Comparison of ENCODE assay signal across 8 cellular contexts in genomic region chr5:88269222-88269771, GRCh38. TPM values are rescaled to one million over a fixed set of nuclear protein-coding genes. Genes with fewer than 3 reads are reported as not detected.
A peak's percentile ranks its signal among the peaks of the same experiment; 100 is the strongest.
DNase-seq lines count a peak whose midpoint lies in the region; ATAC-seq and TF ChIP-seq lines count a peak whose summit lies in the region.

No MANE protein-coding gene starts in this region.

- H4K5ac ChIP-seq in H9 (ENCODE audit: insufficient read length, low read depth, low read length) = no peak overlapping the region

- H3K27ac Mint-ChIP-seq in activated CD4-positive, alpha-beta T cell treated with anti-CD3 and anti-CD28 coated beads for 36 hours = peak overlapping the region; percentile 96
- peak overlapping the region; percentile 93 to 95 (median 94) for H3K27ac Mint-ChIP-seq in H9
- peak overlapping the region; percentile 99 for H3K27ac Mint-ChIP-seq in activated CD8-positive, alpha-beta T cell treated with anti-CD3 and anti-CD28 coated beads, Interleukin-2, amount 10 ng/mL, durations not matched to agents 7 days and 5 days

- CTCF ChIA-PET in activated CD4-positive, alpha-beta T cell treated with anti-CD3 and anti-CD28 coated beads for 36 hours (lab: Charles Lee) = no interaction called here
- CTCF ChIA-PET in activated CD8-positive, alpha-beta T cell treated with anti-CD3 and anti-CD28 coated beads, Interleukin-2, amount 10 ng/mL, durations not matched to agents 7 days and 5 days (lab: Charles Lee) = no interaction called here

- no peak overlapping the region for H3K14ac ChIP-seq in H9 (ENCODE audit: insufficient read depth, low read length)

- H3K9me3 Mint-ChIP-seq in activated CD4-positive, alpha-beta T cell treated with anti-CD3 and anti-CD28 coated beads for 36 hours (ENCODE audit: low read depth) = no peaks in the 10 kb centered on the region
- peaks cover 18 to 19% of the 10 kb centered on the region in 2 experiments for H3K9me3 Mint-ChIP-seq in H9
- H3K9me3 Mint-ChIP-seq in activated CD8-positive, alpha-beta T cell treated with anti-CD3 and anti-CD28 coated beads, Interleukin-2, amount 10 ng/mL, durations not matched to agents 7 days and 5 days (ENCODE audit: insufficient read depth) = peaks cover 11% of the 10 kb centered on the region

- H3K9me2 ChIP-seq in Loucy (replicated peaks; ENCODE audit: low read depth, low read length) = no peaks in the 10 kb centered on the region

- no peaks in the 10 kb centered on the region; the same call in 1 of the 2 replicates for H3K36me3 ChIP-seq in Loucy (ENCODE audit: insufficient read depth, low read length)
- no peaks in the 10 kb centered on the region for H3K36me3 ChIP-seq in osteoblast (ENCODE audit: insufficient read depth, low read length)

- DNase-seq in activated CD4-positive, alpha-beta T cell treated with anti-CD3 and anti-CD28 coated beads for 36 hours = peak; percentile 29
- no peak for DNase-seq in activated CD4-positive, alpha-beta T cell treated with anti-CD3 and anti-CD28 coated beads for 1 hour
- no peak for DNase-seq in H9
- DNase-seq in activated CD8-positive, alpha-beta T cell treated with anti-CD3 and anti-CD28 coated beads, Interleukin-2, amount 10 ng/mL, durations not matched to agents 7 days and 5 days = peak; percentile 32
- DNase-seq in foreskin keratinocyte = peak; percentile 23 to 53
- DNase-seq in osteoblast (ENCODE audit: insufficient read length, low spot score, missing footprints) = peak; percentile 76
- no peak for DNase-seq in NCI-H1436 treated with DMSO at 0.1 percent for 48 hours (lab: John Stamatoyannopoulos, UW)

- H3F3A ChIP-seq in Loucy (ENCODE audit: low read depth) = no peaks in the 10 kb centered on the region

- H3K23ac ChIP-seq in H9 (ENCODE audit: insufficient read length, low read depth, low read length) = no peak overlapping the region

- no peak for TF ChIP-seq CTCF in H9 (conservative IDR thresholded peaks at IDR 0.05)
- TF ChIP-seq CTCF in Loucy (conservative IDR thresholded peaks at IDR 0.05; ENCODE audit: low read length) = no peak
- TF ChIP-seq CTCF in foreskin keratinocyte (conservative IDR thresholded peaks at IDR 0.05) = no peak
- TF ChIP-seq CTCF in osteoblast (IDR thresholded peaks at IDR 0.05; ENCODE audit: extremely low read depth, low read depth, low read length) = no peak

- no peak overlapping the region for H2BK20ac ChIP-seq in H9 (ENCODE audit: low read depth, low read length, poor library complexity, severe bottlenecking)

- H3K9ac ChIP-seq in H9 (ENCODE audit: extremely low read depth, insufficient read length, low read length) (peak overlapping the region; percentile 77), Loucy (ENCODE audit: low read depth, low read length, poor library complexity, severe bottlenecking) (peak overlapping the region; percentile 88)

- H3K27me3 ChIP-seq in H9 (ENCODE audit: insufficient read depth, low read length) (no peaks in the 10 kb centered on the region), Loucy (ENCODE audit: insufficient read depth, low read length, poor library complexity, severe bottlenecking) (no peaks in the 10 kb centered on the region), foreskin keratinocyte (no peaks in the 10 kb centered on the region), osteoblast (ENCODE audit: insufficient read depth, low read length) (no peaks in the 10 kb centered on the region)

- H4K20me1 ChIP-seq in H9 (ENCODE audit: control insufficient read depth, insufficient read depth, insufficient read length) = no peaks in the 10 kb centered on the region
- peaks cover 54% of the 10 kb centered on the region for H4K20me1 ChIP-seq in Loucy (ENCODE audit: insufficient read depth, low read length, poor library complexity, severe bottlenecking)
- no peaks in the 10 kb centered on the region for H4K20me1 ChIP-seq in osteoblast (ENCODE audit: insufficient read depth, low read length)

- H2AK5ac ChIP-seq in H9 (ENCODE audit: insufficient read length, low read length) = no peak overlapping the region

- H3K4me1 ChIP-seq in H9 (ENCODE audit: insufficient read depth, low read length) (no peaks in the 10 kb centered on the region), Loucy (ENCODE audit: insufficient read depth, low read length, poor library complexity, severe bottlenecking) (peaks cover 58% of the 10 kb centered on the region), foreskin keratinocyte (peaks cover 11% of the 10 kb centered on the region), osteoblast (ENCODE audit: insufficient read depth, low read length) (peaks cover 20% of the 10 kb centered on the region)

- no peak overlapping the region for H3T11ph ChIP-seq in H9 (ENCODE audit: low read length)

- no peak overlapping the region for H4K8ac ChIP-seq in H9 (replicated peaks; ENCODE audit: insufficient read length, low read depth, low read length)

- intact Hi-C loops in activated CD4-positive, alpha-beta T cell treated with anti-CD3 and anti-CD28 coated beads for 36 hours (cut with DNase I, micrococcal nuclease) = loop anchor here (2.0 to 10.0 kb wide), 8 partner anchors 18 to 856 kb away; partner anchors contain the start of gene CCNH (in 2 of the 2)

- H2BK12ac ChIP-seq in H9 (ENCODE audit: insufficient read length, low read depth, low read length) = no peak overlapping the region

- ATAC-seq in activated CD4-positive, alpha-beta T cell treated with anti-CD3 and anti-CD28 coated beads for 36 hours = peak; percentile 11
- ATAC-seq in activated CD8-positive, alpha-beta T cell treated with anti-CD3 and anti-CD28 coated beads, Interleukin-2, amount 10 ng/mL, durations not matched to agents 7 days and 5 days = peak; percentile 14
- peak; percentile 47 for ATAC-seq in foreskin keratinocyte

- H2BK120ac ChIP-seq in H9 (ENCODE audit: low read depth, low read length, poor library complexity, severe bottlenecking) = no peak overlapping the region

- POLR2A ChIA-PET in activated CD4-positive, alpha-beta T cell treated with anti-CD3 and anti-CD28 coated beads for 36 hours (lab: Charles Lee) = no interaction called here
- POLR2A ChIA-PET in activated CD8-positive, alpha-beta T cell treated with anti-CD3 and anti-CD28 coated beads, Interleukin-2, amount 10 ng/mL, durations not matched to agents 7 days and 5 days (lab: Charles Lee) = interaction anchor here (1.8 kb wide), 1 partner anchor 15 kb away, joined by 7 read pairs; no protein-coding TSS in a partner anchor

- no peak overlapping the region for H2BK5ac ChIP-seq in H9 (ENCODE audit: insufficient read length, low read length)

- H3K4me3 Mint-ChIP-seq in activated CD4-positive, alpha-beta T cell treated with anti-CD3 and anti-CD28 coated beads for 36 hours = peak overlapping the region; percentile 95
- peak overlapping the region; percentile 94 to 95 for H3K4me3 Mint-ChIP-seq in H9
- H3K4me3 Mint-ChIP-seq in activated CD8-positive, alpha-beta T cell treated with anti-CD3 and anti-CD28 coated beads, Interleukin-2, amount 10 ng/mL, durations not matched to agents 7 days and 5 days = peak overlapping the region; percentile 100

- H3K79me2 ChIP-seq in H9 (ENCODE audit: insufficient read depth, low read length) = peaks cover 12% of the 10 kb centered on the region; the same call in 1 of the 2 replicates
- peaks cover 88% of the 10 kb centered on the region for H3K79me2 ChIP-seq in Loucy (ENCODE audit: insufficient read depth, low read length)
- H3K79me2 ChIP-seq in osteoblast (ENCODE audit: insufficient read depth, low read length) = peaks cover 69% of the 10 kb centered on the region

- H2BK15ac ChIP-seq in H9 (ENCODE audit: low read depth, low read length) = no peak overlapping the region

- no peaks in the 10 kb centered on the region for H3K27me3 Mint-ChIP-seq in activated CD4-positive, alpha-beta T cell treated with anti-CD3 and anti-CD28 coated beads for 36 hours
- no peaks in the 10 kb centered on the region for H3K27me3 Mint-ChIP-seq in H9 (ENCODE audit: low read depth)
- no peaks in the 10 kb centered on the region for H3K27me3 Mint-ChIP-seq in activated CD8-positive, alpha-beta T cell treated with anti-CD3 and anti-CD28 coated beads, Interleukin-2, amount 10 ng/mL, durations not matched to agents 7 days and 5 days (ENCODE audit: low read depth)

- H3K27ac ChIP-seq in H9 (ENCODE audit: insufficient read length, low read depth, low read length) (peak overlapping the region; percentile 29), foreskin keratinocyte (no peak overlapping the region), osteoblast (ENCODE audit: low read depth, low read length) (peak overlapping the region; percentile 85)

- H3K4me2 ChIP-seq in H9 (ENCODE audit: insufficient read depth, insufficient read length, low read length) (peak overlapping the region; percentile 100), Loucy (ENCODE audit: low read depth, low read length, poor library complexity, severe bottlenecking) (peak overlapping the region; percentile 81), osteoblast (ENCODE audit: insufficient read depth, low read length) (peak overlapping the region; percentile 99)

- peak overlapping the region; percentile 83 for H3K4me3 ChIP-seq in Loucy (ENCODE audit: low read length, poor library complexity, severe bottlenecking)
- peak overlapping the region; percentile 100 for H3K4me3 ChIP-seq in osteoblast (ENCODE audit: insufficient read depth, low read length)

- peaks cover 8% of the 10 kb centered on the region for H3K23me2 ChIP-seq in H9 (ENCODE audit: insufficient read length, low read depth, low read length, poor library complexity, severe bottlenecking)

- H3K56ac ChIP-seq in H9 (ENCODE audit: insufficient read length, low read depth, low read length) = no peak overlapping the region

- H3K9me3 ChIP-seq in H9 (ENCODE audit: control insufficient read depth, low read depth, low read length) (peaks cover 9% of the 10 kb centered on the region), Loucy (ENCODE audit: insufficient read depth, low read depth, low read length) (peaks cover 9% of the 10 kb centered on the region; the same call in 1 of the 2 replicates), osteoblast (ENCODE audit: low read depth, low read length) (no peaks in the 10 kb centered on the region)

- peak overlapping the region; percentile 26 for H3K18ac ChIP-seq in H9 (ENCODE audit: insufficient read length, low read depth, low read length)

- no peak overlapping the region for H4K91ac ChIP-seq in H9 (ENCODE audit: insufficient read length, low read depth, low read length)

- peaks cover 6% of the 10 kb centered on the region for H3K79me1 ChIP-seq in H9 (ENCODE audit: insufficient read depth, low read depth, low read length, poor library complexity, severe bottlenecking)

- no peak overlapping the region for H3K4ac ChIP-seq in H9 (ENCODE audit: low read depth, low read length)

- H3K4me1 Mint-ChIP-seq in activated CD4-positive, alpha-beta T cell treated with anti-CD3 and anti-CD28 coated beads for 36 hours = peaks cover 42% of the 10 kb centered on the region
- H3K4me1 Mint-ChIP-seq in H9 = peaks cover 23 to 24% of the 10 kb centered on the region in 2 experiments
- H3K4me1 Mint-ChIP-seq in activated CD8-positive, alpha-beta T cell treated with anti-CD3 and anti-CD28 coated beads, Interleukin-2, amount 10 ng/mL, durations not matched to agents 7 days and 5 days (ENCODE audit: low read depth) = peaks cover 47% of the 10 kb centered on the region

- H2AFZ ChIP-seq in H9 (ENCODE audit: low read length) = peak overlapping the region; percentile 93
- peak overlapping the region; percentile 65 for H2AFZ ChIP-seq in Loucy (ENCODE audit: low read length)
- peak overlapping the region; percentile 100 for H2AFZ ChIP-seq in osteoblast (ENCODE audit: low read length)

- no CpG with 5 or more reads among the region's 16 CpGs for WGBS in H9 (ENCODE audit: extremely low coverage, insufficient read length, low lambda C conversion rate)

- peaks cover 53% of the 10 kb centered on the region for H3K36me3 Mint-ChIP-seq in activated CD4-positive, alpha-beta T cell treated with anti-CD3 and anti-CD28 coated beads for 36 hours (ENCODE audit: low read depth)
- H3K36me3 Mint-ChIP-seq in H9 (ENCODE audit: insufficient read depth in 1 of 3, low read depth in 3 of 3) = peaks cover 30 to 57% (median 52%) of the 10 kb centered on the region in 3 experiments
- H3K36me3 Mint-ChIP-seq in activated CD8-positive, alpha-beta T cell treated with anti-CD3 and anti-CD28 coated beads, Interleukin-2, amount 10 ng/mL, durations not matched to agents 7 days and 5 days (ENCODE audit: low read depth) = peaks cover 59% of the 10 kb centered on the region

RNA-seq across cellular contexts. Expression of gene TMEM161B, which starts 0.7 kb away (rescaled TPM):
- total RNA-seq in activated CD4-positive, alpha-beta T cell treated with anti-CD3 and anti-CD28 coated beads for 36 hours = 10 to 100 TPM; 20.1 to 24.0 TPM
- total RNA-seq in H9 (2021) = 14.5 and 17.9 TPM in 2 replicates
- 10 to 100 TPM; 22.7 to 23.9 TPM for total RNA-seq in activated CD8-positive, alpha-beta T cell treated with anti-CD3 and anti-CD28 coated beads, Interleukin-2, amount 10 ng/mL, durations not matched to agents 7 days and 5 days
- 10.7 and 11.4 TPM in 2 replicates for total RNA-seq in foreskin keratinocyte
- 3.6 and 4.3 TPM in 2 replicates for polyA plus RNA-seq in foreskin keratinocyte
- 17.4 and 19.2 TPM in 2 replicates for total RNA-seq in osteoblast

Comparison
In these comparisons a context has a peak if more than half of its experiments do, and no peak if none do; other contexts are left out.
1. DNase-seq: peak in activated CD4-positive, alpha-beta T cell treated with anti-CD3 and anti-CD28 coated beads for 36 hours (single experiment), activated CD8-positive, alpha-beta T cell treated with anti-CD3 and anti-CD28 coated beads, Interleukin-2, amount 10 ng/mL, durations not matched to agents 7 days and 5 days (single experiment), foreskin keratinocyte (2 of 2) and osteoblast (single experiment); none in activated CD4-positive, alpha-beta T cell treated with anti-CD3 and anti-CD28 coated beads for 1 hour (single experiment), H9 (single experiment) and NCI-H1436 treated with DMSO at 0.1 percent for 48 hours (single experiment).
2. Peak in every context shown above with its lines, with median percentiles within 50 percentile points of each other: ATAC-seq, H3K27ac Mint-ChIP-seq, H3K4me3 Mint-ChIP-seq, H2AFZ ChIP-seq and H3K4me2 ChIP-seq.